Comparison of ENCODE assay signal across 7 cellular contexts in genomic region chr2:164841719-164842623, GRCh38. TPM values are rescaled to one million over a fixed set of nuclear protein-coding genes. Genes with fewer than 3 reads are reported as not detected.
A peak's percentile ranks its signal among the peaks of the same experiment; 100 is the strongest.
DNase-seq lines count a peak whose midpoint lies in the region; TF ChIP-seq lines count a peak whose summit lies in the region.

TSS of gene COBLL1 (minus strand) at chr2:164841823. CDS start at chr2:164841196, 627 bp downstream.

- TF ChIP-seq CTCF in GM12872 (IDR thresholded peaks at IDR 0.05; ENCODE audit: insufficient read depth, low read depth, low read length): peak; percentile 77

- peaks cover 39% of the 10 kb centered on the region for H3K4me1 ChIP-seq in HAP-1

- H3K36me3 ChIP-seq in HAP-1 (replicated peaks): no peaks in the 10 kb centered on the region

- no peaks in the 10 kb centered on the region for H3K27me3 ChIP-seq in HAP-1 (ENCODE audit: low read depth)

- no peaks in the 10 kb centered on the region for H3K9me3 ChIP-seq in HAP-1

- H3K27ac ChIP-seq in cingulate gyrus (ENCODE audit: low read depth, low read length): peak within 1 kb of the TSS; percentile 76

- DNase-seq in HAP-1 (ENCODE audit: low spot score in 2 of 2): peak; percentile 72 to 89
- DNase-seq in M059J (ENCODE audit: low read depth): peak; percentile 70
- DNase-seq in T-helper 9 cell: peak; percentile 3
- DNase-seq in kidney glomerular epithelial cell (lab: John Stamatoyannopoulos, UW): peak; percentile 89
- peak; percentile 16 for DNase-seq in stimulated activated CD4-positive, alpha-beta T cell treated with anti-CD3 and anti-CD28 coated beads, Interleukin-12 subunit alpha, Interleukin-12 subunit beta, amount 100 ng/mL, for 4 hours

- in situ Hi-C loops in HAP-1 (cut with MboI; ENCODE audit: low sequenced_read_pairs): no loop called here

- H3K4me3 ChIP-seq in HAP-1: peak within 1 kb of the TSS; percentile 59

RNA-seq across cellular contexts. Expression of gene COBLL1, which starts in this region (rescaled TPM):
- 12.5 and 15.6 TPM in 2 replicates for total RNA-seq in M059J (2014; rRNA removed; shearing (Covaris generic))

Comparison
In these comparisons a context has a peak if more than half of its experiments do, and no peak if none do; other contexts are left out.
1. Peak in every context shown above with its lines: DNase-seq, H3K4me3 ChIP-seq and H3K27ac ChIP-seq.
2. DNase-seq: peak in every context shown above with its lines; median percentile 89 in kidney glomerular epithelial cell; 80 in HAP-1; 70 in M059J; 16 in stimulated activated CD4-positive, alpha-beta T cell treated with anti-CD3 and anti-CD28 coated beads, Interleukin-12 subunit alpha, Interleukin-12 subunit beta, amount 100 ng/mL, for 4 hours; 3 in T-helper 9 cell.